Comparison of ENCODE assay signal across 8 cellular contexts in genomic region chr2:128232965-128233789, GRCh38.
A peak's percentile ranks its signal among the peaks of the same experiment; 100 is the strongest.
DNase-seq lines count a peak whose midpoint lies in the region; ATAC-seq and TF ChIP-seq lines count a peak whose summit lies in the region.

No MANE protein-coding gene starts in this region.

- peaks cover 3% of the 10 kb centered on the region; the same call in 1 of the 2 replicates for H3K27me3 ChIP-seq in iPS DF 6.9 (ENCODE audit: control insufficient read depth, insufficient read depth, low read length)
- no peaks in the 10 kb centered on the region for H3K27me3 ChIP-seq in sigmoid colon

- DNase-seq in DMS53 (lab: John Stamatoyannopoulos, UW) (peak; percentile 80), DMS53 treated with DMSO at 0.1 percent for 48 hours (lab: John Stamatoyannopoulos, UW; ENCODE audit: unreplicated experiment) (no peak), NCI-H1694 (lab: John Stamatoyannopoulos, UW) (peak; percentile 60), UCSD-AML1 (lab: John Stamatoyannopoulos, UW; ENCODE audit: unreplicated experiment) (peak; percentile 84), iPS DF 6.9 (ENCODE audit: low read depth, low spot score) (peak; percentile 66), sigmoid colon (peak; percentile 92)

- H3K9me3 ChIP-seq in iPS DF 6.9 (ENCODE audit: control insufficient read depth, insufficient read depth, low read length) (no peaks in the 10 kb centered on the region), sigmoid colon (no peaks in the 10 kb centered on the region)

- no peak overlapping the region for H3K27ac ChIP-seq in iPS DF 6.9 (ENCODE audit: low read length)
- H3K27ac ChIP-seq in sigmoid colon, result peak overlapping the region; percentile 70 to 84 (median 80)

- H3K36me3 Mint-ChIP-seq in brain, result no peaks in the 10 kb centered on the region

- TF ChIP-seq CTCF in brain (conservative IDR thresholded peaks at IDR 0.05), result peak; percentile 84 to 87
- peak; percentile 64 to 95 (median 80) for TF ChIP-seq CTCF in sigmoid colon (IDR thresholded peaks at IDR 0.05)

- H3K4me1 ChIP-seq in iPS DF 6.9 (ENCODE audit: control insufficient read depth, insufficient read depth, low read length), result peaks cover 1% of the 10 kb centered on the region; the same call in 1 of the 2 replicates
- peaks cover 0 to 31% (median 24%) of the 10 kb centered on the region in 4 donors for H3K4me1 ChIP-seq in sigmoid colon

- H3K4me3 ChIP-seq in iPS DF 6.9 (ENCODE audit: low read length), result peak overlapping the region; percentile 51; the same call in 1 of the 2 replicates
- H3K4me3 ChIP-seq in sigmoid colon, result peak overlapping the region; percentile 49 to 84 (median 74)

- H3K9me3 Mint-ChIP-seq in brain, result no peaks in the 10 kb centered on the region

- H3K27me3 Mint-ChIP-seq in brain, result peaks cover 6% of the 10 kb centered on the region

- ATAC-seq in HG02884 (IDR thresholded peaks at IDR 0.05; ENCODE audit: unreplicated experiment), result peak; percentile 95

- no peaks in the 10 kb centered on the region for H3K36me3 ChIP-seq in iPS DF 6.9 (ENCODE audit: control insufficient read depth, insufficient read depth, low read length)
- no peaks in the 10 kb centered on the region for H3K36me3 ChIP-seq in sigmoid colon

- H3K27ac Mint-ChIP-seq in brain, result peak overlapping the region in 4 of 5 experiments; percentile 38 to 71 (median 51)

- TF ChIP-seq POLR2A in sigmoid colon (IDR thresholded peaks at IDR 0.05), result no peak

- WGBS in iPS DF 6.9 (ENCODE audit: insufficient coverage, insufficient read length), result no CpG with 5 or more reads among the region's 84 CpGs
- 0% methylated on average over 84 of the region's 84 CpGs for WGBS in sigmoid colon, 2 donors

- H3K4me3 Mint-ChIP-seq in brain, result peak overlapping the region; percentile 81 to 86 (median 82)

- intact Hi-C loops in sigmoid colon (cut with DNase I), result loop anchor here (2.0 to 10.0 kb wide), 4 partner anchors 36 to 138 kb away; partner anchors contain the start of gene UGGT1

- TF ChIP-seq EP300 in sigmoid colon (IDR thresholded peaks at IDR 0.05), result no peak

- H3K4me1 Mint-ChIP-seq in brain, result peaks cover 11% of the 10 kb centered on the region
